ENCODE assay signal across 8 cellular contexts in the genomic region with DNA sequence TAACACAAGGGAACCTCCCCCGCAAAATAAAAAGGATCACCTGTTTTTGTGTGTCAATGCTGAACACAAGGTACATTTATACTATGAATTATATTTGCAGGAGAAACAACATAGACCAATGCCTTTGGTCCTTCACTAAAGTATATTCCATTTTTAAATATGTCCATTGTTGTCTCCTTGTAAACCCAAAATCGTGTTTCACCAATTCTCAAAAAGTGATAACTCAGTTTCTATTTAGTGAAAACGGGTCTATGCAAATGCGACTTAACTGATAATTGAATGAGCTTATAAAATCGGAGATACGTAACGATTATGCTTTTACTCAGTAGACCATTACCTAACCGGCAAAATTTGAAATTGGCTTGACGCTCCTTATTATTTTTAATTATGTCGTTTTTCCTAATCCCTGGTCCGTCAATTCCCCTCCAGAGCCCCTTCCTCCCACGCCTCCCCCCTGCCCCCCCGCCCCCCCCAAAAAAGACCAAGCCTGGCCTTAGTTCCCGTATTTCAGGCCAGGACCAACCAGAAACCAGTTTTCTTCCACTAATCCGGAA. TPM values are rescaled to one million over a fixed set of nuclear protein-coding genes. Genes with fewer than 3 reads are reported as not detected.
A peak's percentile ranks its signal among the peaks of the same experiment; 100 is the strongest.
DNase-seq lines count a peak whose midpoint lies in the region; ATAC-seq and TF ChIP-seq lines count a peak whose summit lies in the region.

No MANE protein-coding gene starts in this region.

- no peak overlapping the region for H4K91ac ChIP-seq in mesenchymal stem cell (ENCODE audit: low read length)

- peak overlapping the region; percentile 94 to 98 (median 96) for H3K27ac Mint-ChIP-seq in CD4-positive, alpha-beta memory T cell
- H3K27ac Mint-ChIP-seq in brain = peak overlapping the region; percentile 95 to 99 (median 97)

- DNase-seq in CD4-positive, alpha-beta memory T cell = no peak
- DNase-seq in mesenchymal stem cell (peak; percentile 1), aorta (no peak)
- no peak for DNase-seq in activated CD4-positive, alpha-beta T cell treated with anti-CD3 and anti-CD28 coated beads, Interleukin-2, amount 50 U/mL, for 4 hours

- no peak overlapping the region for H3K4ac ChIP-seq in mesenchymal stem cell (ENCODE audit: low read depth in 1 of 2, low read length in 2 of 2)

- peaks cover 0 to 16% of the 10 kb centered on the region in 2 donors for H3K36me3 Mint-ChIP-seq in CD4-positive, alpha-beta memory T cell
- H3K36me3 Mint-ChIP-seq in brain = peaks cover 3% of the 10 kb centered on the region

- intact Hi-C loops in CD4-positive, alpha-beta memory T cell (cut with micrococcal nuclease) = no loop called here
- intact Hi-C loops in aorta (cut with DNase I) = no loop called here

- H2BK12ac ChIP-seq in mesenchymal stem cell (ENCODE audit: low read length in 2 of 2) = no peak overlapping the region

- H2BK15ac ChIP-seq in mesenchymal stem cell (ENCODE audit: low read depth, poor library complexity, severe bottlenecking) = no peak overlapping the region

- peaks cover 4% of the 10 kb centered on the region for H3K79me1 ChIP-seq in mesenchymal stem cell (replicated peaks; ENCODE audit: low read length, poor library complexity, severe bottlenecking)

- H3K4me1 Mint-ChIP-seq in CD4-positive, alpha-beta memory T cell = peaks cover 14 to 48% (median 28%) of the 10 kb centered on the region in 4 donors
- H3K4me1 Mint-ChIP-seq in brain = peaks cover 32% of the 10 kb centered on the region

- H3K18ac ChIP-seq in mesenchymal stem cell (ENCODE audit: low read depth in 1 of 2, low read length in 2 of 2) = no peak overlapping the region

- H3K27ac ChIP-seq in CD4-positive, alpha-beta memory T cell (ENCODE audit: low read depth, low read length) = peak overlapping the region; percentile 88
- H3K27ac ChIP-seq in KMS-11 = no peak overlapping the region
- no peak overlapping the region for H3K27ac ChIP-seq in mesenchymal stem cell (ENCODE audit: low read length, poor library complexity, severe bottlenecking)
- H3K27ac ChIP-seq in aorta (ENCODE audit: low read depth in 1 of 2, low read length in 2 of 2) = no peak overlapping the region

- 0% methylated on average over 7 of the region's 15 CpGs for WGBS in mesenchymal stem cell
- WGBS in aorta, 2 donors = 2 to 27% methylated on average over 15 of the region's 15 CpGs

- H3K4me3 ChIP-seq in CD4-positive, alpha-beta memory T cell (ENCODE audit: low read length in 2 of 2) = peak overlapping the region in 1 of 2 donors; percentile 80
- H3K4me3 ChIP-seq in KMS-11 (IDR thresholded peaks at IDR 0.05; ENCODE audit: insufficient read depth, low read depth, low read length) (no peak overlapping the region), mesenchymal stem cell (ENCODE audit: insufficient read depth in 1 of 2, low read depth in 1 of 2, low read length in 2 of 2) (peak overlapping the region in 1 of 2 experiments; percentile 87), aorta (ENCODE audit: low read length in 2 of 2) (peak overlapping the region; percentile 82 to 88)

- ATAC-seq in aorta (ENCODE audit: low FRiP score) (no peak), HG02623 (IDR thresholded peaks at IDR 0.05; ENCODE audit: unreplicated experiment) (no peak), HG03469 (IDR thresholded peaks at IDR 0.05; ENCODE audit: unreplicated experiment) (no peak)

- no peak overlapping the region for H3K23ac ChIP-seq in mesenchymal stem cell (ENCODE audit: low read length in 2 of 2)

- TF ChIP-seq CTCF in KMS-11 (conservative IDR thresholded peaks at IDR 0.05; ENCODE audit: low read depth, low read length) = no peak
- TF ChIP-seq CTCF in brain (conservative IDR thresholded peaks at IDR 0.05) = no peak

- CTCF ChIA-PET in CD4-positive, alpha-beta memory T cell (lab: Charles Lee; ENCODE audit: partially characterized antibody) = interaction anchor here (0.8 kb wide), 1 partner anchor 9 kb away, joined by 3 read pairs; no protein-coding TSS in a partner anchor

- no peak overlapping the region for H4K8ac ChIP-seq in mesenchymal stem cell (ENCODE audit: low read length)

- H2BK120ac ChIP-seq in mesenchymal stem cell (ENCODE audit: low read depth, low read length) = no peak overlapping the region

- H3K36me3 ChIP-seq in CD4-positive, alpha-beta memory T cell (ENCODE audit: insufficient read depth, low read length) = no peaks in the 10 kb centered on the region
- H3K36me3 ChIP-seq in KMS-11 (ENCODE audit: insufficient read depth) (no peaks in the 10 kb centered on the region), mesenchymal stem cell (ENCODE audit: control insufficient read depth in 1 of 2, insufficient read depth in 2 of 2, low read depth in 1 of 2, low read length in 2 of 2) (no peaks in the 10 kb centered on the region), aorta (ENCODE audit: control insufficient read depth in 1 of 2, insufficient read depth in 2 of 2, low read length in 1 of 2) (no peaks in the 10 kb centered on the region)

- H3K9ac ChIP-seq in KMS-11 = peak overlapping the region; percentile 46; the same call in 1 of the 2 replicates
- H3K9ac ChIP-seq in mesenchymal stem cell (ENCODE audit: low read length) = peak overlapping the region; percentile 83

- H3K14ac ChIP-seq in mesenchymal stem cell (ENCODE audit: low read length in 2 of 2) = no peak overlapping the region

- H3K4me3 Mint-ChIP-seq in CD4-positive, alpha-beta memory T cell = peak overlapping the region; percentile 89 to 97 (median 94)
- H3K4me3 Mint-ChIP-seq in brain = peak overlapping the region; percentile 89 to 99 (median 94)

- no peaks in the 10 kb centered on the region for H3K27me3 ChIP-seq in CD4-positive, alpha-beta memory T cell (ENCODE audit: insufficient read depth, low read length)
- H3K27me3 ChIP-seq in KMS-11 (ENCODE audit: insufficient read depth, low read depth) = no peaks in the 10 kb centered on the region
- no peaks in the 10 kb centered on the region for H3K27me3 ChIP-seq in mesenchymal stem cell (ENCODE audit: control insufficient read depth in 1 of 2, insufficient read depth in 1 of 2, low read length in 2 of 2)
- no peaks in the 10 kb centered on the region for H3K27me3 ChIP-seq in aorta (ENCODE audit: control insufficient read depth in 1 of 2, insufficient read depth in 2 of 2, low read length in 1 of 2)

- peaks cover 0 to 8% (median under 1%) of the 10 kb centered on the region in 8 donors for H3K9me3 Mint-ChIP-seq in CD4-positive, alpha-beta memory T cell
- H3K9me3 Mint-ChIP-seq in brain = peaks cover 0 to 3% (median 0%) of the 10 kb centered on the region in 5 experiments

- H2AFZ ChIP-seq in KMS-11 (ENCODE audit: low read depth) (peak overlapping the region; percentile 64; the same call in 1 of the 2 replicates), mesenchymal stem cell (ENCODE audit: low read depth, low read length) (no peak overlapping the region)

- H3K27me3 Mint-ChIP-seq in CD4-positive, alpha-beta memory T cell = peaks cover 0 to 6% of the 10 kb centered on the region in 2 donors
- peaks cover 13% of the 10 kb centered on the region for H3K27me3 Mint-ChIP-seq in brain

- POLR2A ChIA-PET in CD4-positive, alpha-beta memory T cell (lab: Charles Lee; ENCODE audit: partially characterized antibody) = interaction anchor here (0.7 to 2.4 kb wide), 2 partner anchors 27 to 394 kb away, joined by 3 to 20 read pairs; partner anchors contain the start of genes HMGN5 and SH3BGRL

- H2BK5ac ChIP-seq in mesenchymal stem cell (ENCODE audit: low read depth, low read length, poor library complexity, severe bottlenecking) = no peak overlapping the region

- H3K9me3 ChIP-seq in CD4-positive, alpha-beta memory T cell (ENCODE audit: control insufficient read depth in 1 of 2, low read length in 2 of 2) = no peaks in the 10 kb centered on the region
- H3K9me3 ChIP-seq in mesenchymal stem cell (ENCODE audit: control insufficient read depth, low read length) (no peaks in the 10 kb centered on the region), aorta (ENCODE audit: control insufficient read depth, low read length) (no peaks in the 10 kb centered on the region)

- no peak overlapping the region for H2AK5ac ChIP-seq in mesenchymal stem cell (ENCODE audit: low read length, severe bottlenecking)

- peaks cover 43% of the 10 kb centered on the region for H3K4me1 ChIP-seq in CD4-positive, alpha-beta memory T cell (ENCODE audit: insufficient read depth, low read length)
- H3K4me1 ChIP-seq in KMS-11 (ENCODE audit: low read depth, poor library complexity, severe bottlenecking) (peaks cover 29% of the 10 kb centered on the region), mesenchymal stem cell (ENCODE audit: control insufficient read depth, insufficient read depth, low read depth, low read length) (no peaks in the 10 kb centered on the region), aorta (ENCODE audit: control insufficient read depth in 1 of 2, insufficient read depth in 2 of 2, low read length in 2 of 2) (no peaks in the 10 kb centered on the region)

- H3K4me2 ChIP-seq in KMS-11 (peak overlapping the region; percentile 59), mesenchymal stem cell (ENCODE audit: low read length, poor library complexity, severe bottlenecking) (peak overlapping the region; percentile 28)

- no peaks in the 10 kb centered on the region for H4K20me1 ChIP-seq in KMS-11 (ENCODE audit: insufficient read depth)

- H3K79me2 ChIP-seq in KMS-11 (ENCODE audit: insufficient read depth, low read depth) = peaks cover 7% of the 10 kb centered on the region; the same call in 1 of the 2 replicates

RNA-seq across cellular contexts. Expression of gene BRWD3, which starts 2.0 kb away (rescaled TPM):
- 10 to 100 TPM; 33.2 to 35.8 TPM for total RNA-seq in CD4-positive, alpha-beta memory T cell
- 1 to 10 TPM in 1 of 2 donors, under 1 TPM in 1; 0.65 to 2.5 TPM for polyA plus RNA-seq in CD4-positive, alpha-beta memory T cell
- polyA plus RNA-seq in brain (ENCODE audit: insufficient read depth, low read depth, low replicate concordance) = 2.1 TPM
- 6.0 TPM for polyA plus RNA-seq in mesenchymal stem cell (2013, experiment 1 of 2)
- polyA plus RNA-seq in mesenchymal stem cell (2013, experiment 2 of 2) = 5.2 TPM
- total RNA-seq in aorta = 10 to 100 TPM; 33.2 to 33.3 TPM
- 1 to 10 TPM; 3.0 to 4.8 TPM for polyA plus RNA-seq in aorta
